15 cellular contexts compared by ENCODE assay signal in genomic region chr17:32865141-32865540, GRCh38. TPM values are rescaled to one million over a fixed set of nuclear protein-coding genes. Genes with fewer than 3 reads are reported as not detected.
A peak's percentile ranks its signal among the peaks of the same experiment; 100 is the strongest.
DNase-seq lines count a peak whose midpoint lies in the region; ATAC-seq and TF ChIP-seq lines count a peak whose summit lies in the region.
"Had no signal": no experiment of that assay in that cellular context is flagged by ENCODE, and none has a peak within 500 bp of the region (broad histone marks: within the 10 kb centered on the region; RNA-seq: fewer than 3 reads in every experiment).

No MANE protein-coding gene starts in this region.

- H3K4ac ChIP-seq in H9 (ENCODE audit: low read depth, low read length) = no peak overlapping the region

- H3K18ac ChIP-seq in H9 (ENCODE audit: insufficient read length, low read depth, low read length) = no peak overlapping the region

- H3K9me3 Mint-ChIP-seq in H9 = no peaks in the 10 kb centered on the region
- H3K9me3 Mint-ChIP-seq: CD4-positive, alpha-beta memory T cell; HFFc6 had no signal

- H3K9ac ChIP-seq in H9 (ENCODE audit: extremely low read depth, insufficient read length, low read length) = no peak overlapping the region

- H2AK5ac ChIP-seq in H9 (ENCODE audit: insufficient read length, low read length) = no peak overlapping the region

- peaks cover 1% of the 10 kb centered on the region; the same call in 1 of the 2 replicates for H3K79me2 ChIP-seq in H9 (ENCODE audit: insufficient read depth, low read length)

- H3K36me3 Mint-ChIP-seq in H9 (ENCODE audit: insufficient read depth in 1 of 3, low read depth in 3 of 3) = peaks cover 0 to 4% (median 0%) of the 10 kb centered on the region in 3 experiments; a peak in 1 of 7 replicates
- H3K36me3 Mint-ChIP-seq: CD4-positive, alpha-beta memory T cell had no signal

- no peak overlapping the region for H4K91ac ChIP-seq in H9 (ENCODE audit: insufficient read length, low read depth, low read length)

- H2BK15ac ChIP-seq in H9 (ENCODE audit: low read depth, low read length) = no peak overlapping the region

- no peak overlapping the region for H4K8ac ChIP-seq in H9 (replicated peaks; ENCODE audit: insufficient read length, low read depth, low read length)

- no peak overlapping the region for H2BK120ac ChIP-seq in H9 (ENCODE audit: low read depth, low read length, poor library complexity, severe bottlenecking)

- no peak overlapping the region for H3K23ac ChIP-seq in H9 (ENCODE audit: insufficient read length, low read depth, low read length)

- WGBS in H9 (ENCODE audit: extremely low coverage, insufficient read length, low lambda C conversion rate) = no CpG with 5 or more reads among the region's 4 CpGs

- ATAC-seq in GM21390 (IDR thresholded peaks at IDR 0.05; ENCODE audit: unreplicated experiment) (no peak), HG03108 (IDR thresholded peaks at IDR 0.05; ENCODE audit: unreplicated experiment) (no peak), HG03159 (IDR thresholded peaks at IDR 0.05; ENCODE audit: unreplicated experiment) (no peak)
- ATAC-seq: GM12878 had no signal

- H3K4me1 Mint-ChIP-seq in H9 = peaks cover 2 to 7% of the 10 kb centered on the region in 2 experiments; a peak in 2 of 4 replicates

- no peak overlapping the region for H3K27ac Mint-ChIP-seq in H9
- H3K27ac Mint-ChIP-seq: CD4-positive, alpha-beta memory T cell; HFFc6 had no signal

- no peaks in the 10 kb centered on the region for H3K36me3 ChIP-seq in ascending aorta
- H3K36me3 ChIP-seq: BE2C had no signal

- no peak overlapping the region for H3T11ph ChIP-seq in H9 (ENCODE audit: low read length)

- H3K27ac ChIP-seq in ascending aorta (peak overlapping the region; percentile 58 to 85), dorsolateral prefrontal cortex (peak overlapping the region in 58 of 59 donors; percentile 6 to 95 (median 82)), H9 (ENCODE audit: insufficient read length, low read depth, low read length) (no peak overlapping the region)
- H3K27ac ChIP-seq: C4-2B had no signal

- no peak overlapping the region for H3K56ac ChIP-seq in H9 (ENCODE audit: insufficient read length, low read depth, low read length)

- H2BK20ac ChIP-seq in H9 (ENCODE audit: low read depth, low read length, poor library complexity, severe bottlenecking) = no peak overlapping the region

- no peaks in the 10 kb centered on the region for H3K23me2 ChIP-seq in H9 (ENCODE audit: insufficient read length, low read depth, low read length, poor library complexity, severe bottlenecking)

- DNase-seq in ascending aorta (ENCODE audit: low spot score in 2 of 2) (no peak), dorsolateral prefrontal cortex (no peak), medulla oblongata (ENCODE audit: extremely low spot score) (peak; percentile 67), superior temporal gyrus (ENCODE audit: extremely low spot score) (peak; percentile 79), H9 (no peak)
- DNase-seq: BE2C; CD4-positive, alpha-beta memory T cell; DMS79; HCEC 1CT; HFFc6 had no signal

- H2BK12ac ChIP-seq in H9 (ENCODE audit: insufficient read length, low read depth, low read length) = no peak overlapping the region

- H3K14ac ChIP-seq in H9 (ENCODE audit: insufficient read depth, low read length) = no peak overlapping the region

- no peaks in the 10 kb centered on the region for H3K27me3 ChIP-seq in ascending aorta
- H3K27me3 ChIP-seq in dorsolateral prefrontal cortex = no peaks in the 10 kb centered on the region
- H3K27me3 ChIP-seq in H9 (ENCODE audit: insufficient read depth, low read length) = no peaks in the 10 kb centered on the region
- H3K27me3 ChIP-seq: BE2C had no signal

- no peak overlapping the region for H2BK5ac ChIP-seq in H9 (ENCODE audit: insufficient read length, low read length)

- peaks cover 3% of the 10 kb centered on the region for H3K79me1 ChIP-seq in H9 (ENCODE audit: insufficient read depth, low read depth, low read length, poor library complexity, severe bottlenecking)

- no peak overlapping the region for H3K4me3 ChIP-seq in ascending aorta
- H3K4me3 ChIP-seq in dorsolateral prefrontal cortex = peak overlapping the region in 18 of 59 donors; percentile 1 to 47 (median 14)
- H3K4me3 ChIP-seq: GM12878 had no signal

- no peaks in the 10 kb centered on the region for H4K20me1 ChIP-seq in H9 (ENCODE audit: control insufficient read depth, insufficient read depth, insufficient read length)

- H3K9me3 ChIP-seq in ascending aorta = no peaks in the 10 kb centered on the region
- no peaks in the 10 kb centered on the region for H3K9me3 ChIP-seq in H9 (ENCODE audit: control insufficient read depth, low read depth, low read length)
- H3K9me3 ChIP-seq: BE2C had no signal

- peaks cover 8 to 74% of the 10 kb centered on the region in 2 donors for H3K4me1 ChIP-seq in ascending aorta
- H3K4me1 ChIP-seq in H9 (ENCODE audit: insufficient read depth, low read length) = peaks cover 2% of the 10 kb centered on the region; the same call in 1 of the 2 replicates
- H3K4me1 ChIP-seq: BE2C had no signal

- no peak overlapping the region for H2AFZ ChIP-seq in H9 (ENCODE audit: low read length)

- intact Hi-C loops in ascending aorta (cut with DNase I) = no loop called here
- intact Hi-C loops in dorsolateral prefrontal cortex (cut with DNase I) = no loop called here

- no peak overlapping the region for H3K4me2 ChIP-seq in H9 (ENCODE audit: insufficient read depth, insufficient read length, low read length)

- H3K4me3 Mint-ChIP-seq in H9 = no peak overlapping the region
- H3K4me3 Mint-ChIP-seq: CD4-positive, alpha-beta memory T cell; HFFc6 had no signal

- H3K27me3 Mint-ChIP-seq in H9 (ENCODE audit: low read depth) = no peaks in the 10 kb centered on the region
- H3K27me3 Mint-ChIP-seq: CD4-positive, alpha-beta memory T cell had no signal

- H4K5ac ChIP-seq in H9 (ENCODE audit: insufficient read length, low read depth, low read length) = no peak overlapping the region

- TF ChIP-seq CTCF in ascending aorta (IDR thresholded peaks at IDR 0.05) = no peak
- peak in 1 of 56 donors; percentile 15 for TF ChIP-seq CTCF in dorsolateral prefrontal cortex (IDR thresholded peaks at IDR 0.05 in 54 of 56, conservative IDR thresholded peaks at IDR 0.05 in 2 of 56; ENCODE audit: low read depth in 1 of 56, partially characterized antibody in 56 of 56)
- no peak for TF ChIP-seq CTCF in H9 (conservative IDR thresholded peaks at IDR 0.05)

RNA-seq across cellular contexts. Expression of gene MYO1D, which starts 11.8 kb away (rescaled TPM):
- 105 TPM for total RNA-seq in ascending aorta
- 100 to 1,000 TPM in 2 of 120 experiments, 10 to 100 TPM in 118; 24.1 to 112 (median 48.7) TPM for total RNA-seq in dorsolateral prefrontal cortex
- total RNA-seq in H9 (2021) = 19.0 and 21.4 TPM in 2 replicates

Comparison
In these comparisons a context has a peak if more than half of its experiments do, and no peak if none do; other contexts are left out.
1. DNase-seq: peak in medulla oblongata (single experiment) and superior temporal gyrus (single experiment); none in ascending aorta (0 of 2), dorsolateral prefrontal cortex (0 of 10) and H9 (single experiment).